ENCODE assay signal across 18 cellular contexts in the genomic region with DNA sequence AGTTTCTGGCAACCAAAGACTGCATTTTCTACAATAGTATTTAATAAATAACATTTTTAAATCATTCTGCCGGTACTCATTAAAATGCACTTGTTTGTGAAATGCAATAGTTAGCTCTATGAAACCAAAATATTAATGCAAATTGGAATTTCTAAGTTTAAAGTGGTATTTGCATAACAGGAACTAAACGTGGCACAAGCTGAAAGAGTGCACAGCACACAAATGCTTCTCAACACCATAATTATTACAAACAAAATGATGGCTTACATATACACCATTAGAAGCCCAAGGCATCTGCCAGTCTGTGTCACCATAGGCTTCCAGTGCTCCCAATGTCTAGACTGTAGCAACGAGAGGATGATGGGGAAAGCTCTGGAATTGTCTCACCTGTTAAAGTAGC.
DNase-seq lines count a peak whose midpoint lies in the region; ATAC-seq and TF ChIP-seq lines count a peak whose summit lies in the region.
"Had no signal": no experiment of that assay in that cellular context is flagged by ENCODE, and none has a peak within 500 bp of the region (broad histone marks: within the 10 kb centered on the region; RNA-seq: fewer than 3 reads in every experiment).

No MANE protein-coding gene starts in this region.

- no peaks in the 10 kb centered on the region for H3K9me3 ChIP-seq in tibial nerve
- H3K9me3 ChIP-seq in CD8-positive, alpha-beta T cell (ENCODE audit: low read length): no peaks in the 10 kb centered on the region
- H3K9me3 ChIP-seq: Caco-2, HAP-1 had no signal

- H3K4me3 Mint-ChIP-seq in stimulated activated memory B cell treated with anti-CD40 and anti-IgM and Interleukin-4, amounts not matched to agents 10 μg/mL and 1 μg/mL and 100 μg/mL, for 72 hours: peak overlapping the region; percentile 50
- no peak overlapping the region for H3K4me3 Mint-ChIP-seq in CD8-positive, alpha-beta T cell
- H3K4me3 Mint-ChIP-seq: activated T-cell treated with anti-CD3 and anti-CD28 coated beads, Interleukin-2, amount 50 U/mL, for 4 hours; dendritic cell treated with granulocyte-macrophage colony-stimulating factor and Interleukin-4, amounts not matched to agents 40 ng/mL and 50 ng/mL, for 4 days had no signal

- H3K9me3 Mint-ChIP-seq in stimulated activated memory B cell treated with anti-CD40 and anti-IgM and Interleukin-4, amounts not matched to agents 10 μg/mL and 1 μg/mL and 100 μg/mL, for 72 hours: no peaks in the 10 kb centered on the region
- H3K9me3 Mint-ChIP-seq in CD8-positive, alpha-beta T cell: no peaks in the 10 kb centered on the region
- H3K9me3 Mint-ChIP-seq: activated T-cell treated with anti-CD3 and anti-CD28 coated beads, Interleukin-2, amount 50 U/mL, for 4 hours; dendritic cell treated with granulocyte-macrophage colony-stimulating factor and Interleukin-4, amounts not matched to agents 40 ng/mL and 50 ng/mL, for 4 days had no signal

- H3K4me1 Mint-ChIP-seq in stimulated activated memory B cell treated with anti-CD40 and anti-IgM and Interleukin-4, amounts not matched to agents 10 μg/mL and 1 μg/mL and 100 μg/mL, for 72 hours: peaks cover 87% of the 10 kb centered on the region
- no peaks in the 10 kb centered on the region for H3K4me1 Mint-ChIP-seq in CD8-positive, alpha-beta T cell (ENCODE audit: low read depth)

- TF ChIP-seq POLR2A in tibial nerve (IDR thresholded peaks at IDR 0.05): no peak

- no peak overlapping the region for H3K4me3 ChIP-seq in tibial nerve
- H3K4me3 ChIP-seq in CD8-positive, alpha-beta T cell (ENCODE audit: low read depth, low read length): no peak overlapping the region
- H3K4me3 ChIP-seq: HAP-1 had no signal

- CTCF ChIA-PET in CD8-positive, alpha-beta T cell (lab: Charles Lee): no interaction called here

- POLR2A ChIA-PET in CD8-positive, alpha-beta T cell (lab: Charles Lee): no interaction called here

- peaks cover 71% of the 10 kb centered on the region for H3K36me3 Mint-ChIP-seq in stimulated activated memory B cell treated with anti-CD40 and anti-IgM and Interleukin-4, amounts not matched to agents 10 μg/mL and 1 μg/mL and 100 μg/mL, for 72 hours
- no peaks in the 10 kb centered on the region for H3K36me3 Mint-ChIP-seq in CD8-positive, alpha-beta T cell

- no peaks in the 10 kb centered on the region for H3K27me3 Mint-ChIP-seq in stimulated activated memory B cell treated with anti-CD40 and anti-IgM and Interleukin-4, amounts not matched to agents 10 μg/mL and 1 μg/mL and 100 μg/mL, for 72 hours
- H3K27me3 Mint-ChIP-seq in CD8-positive, alpha-beta T cell (ENCODE audit: low read depth): no peaks in the 10 kb centered on the region
- H3K27me3 Mint-ChIP-seq: dendritic cell treated with granulocyte-macrophage colony-stimulating factor and Interleukin-4, amounts not matched to agents 40 ng/mL and 50 ng/mL, for 4 days had no signal

- H3K27me3 ChIP-seq in tibial nerve: no peaks in the 10 kb centered on the region
- no peaks in the 10 kb centered on the region for H3K27me3 ChIP-seq in CD8-positive, alpha-beta T cell (ENCODE audit: insufficient read depth, low read length)

- 69 to 80% methylated on average over 3 of the region's 3 CpGs for WGBS in tibial nerve, 2 donors

- no peak overlapping the region for H3K27ac ChIP-seq in tibial nerve
- no peak overlapping the region for H3K27ac ChIP-seq in CD8-positive, alpha-beta T cell (ENCODE audit: low read depth, low read length)

- DNase-seq in NCI-H748 (lab: John Stamatoyannopoulos, UW; ENCODE audit: unreplicated experiment) (peak; percentile 35), NCI-H748 treated with DMSO at 0.1 percent for 48 hours (lab: John Stamatoyannopoulos, UW) (no peak), posterior vena cava (ENCODE audit: low spot score) (no peak), tibial nerve (ENCODE audit: low spot score in 2 of 2) (no peak)
- DNase-seq in CD8-positive, alpha-beta T cell: no peak
- DNase-seq: activated CD4-positive, CD25-positive, alpha-beta regulatory T cell; activated T-cell treated with anti-CD3 and anti-CD28 coated beads, Interleukin-2, amount 50 U/mL, for 4 hours; amniotic stem cell; Caco-2; NK-92 treated with Interleukin-12 subunit alpha and Interleukin-12 subunit beta, amount 100 ng/mL, for 24 hours; posterior cingulate gyrus; stimulated activated CD4-positive, alpha-beta T cell treated with anti-CD3 and anti-CD28 coated beads, Interleukin-15, amount 100 ng/mL, for 24 hours; stimulated activated CD8-positive, alpha-beta memory T cell treated with anti-CD3 and anti-CD28 coated beads, Interleukin-4, amount 100 ng/mL, for 48 hours had no signal

- TF ChIP-seq EP300 in tibial nerve (IDR thresholded peaks at IDR 0.05): no peak

- no peak for TF ChIP-seq CTCF in tibial nerve (IDR thresholded peaks at IDR 0.05)
- TF ChIP-seq CTCF in CD8-positive, alpha-beta T cell (IDR thresholded peaks at IDR 0.05): no peak

- intact Hi-C loops in posterior vena cava (cut with DNase I): no loop called here
- intact Hi-C loops in CD8-positive, alpha-beta T cell (cut with DNase I, micrococcal nuclease): no loop called here

- ATAC-seq in GM21717 (IDR thresholded peaks at IDR 0.05; ENCODE audit: unreplicated experiment): peak; percentile 58
- ATAC-seq in HG03280 (IDR thresholded peaks at IDR 0.05; ENCODE audit: unreplicated experiment): peak; percentile 68
- ATAC-seq in stimulated activated memory B cell treated with anti-CD40 and anti-IgM and Interleukin-4, amounts not matched to agents 10 μg/mL and 1 μg/mL and 100 μg/mL, for 72 hours: no peak
- no peak for ATAC-seq in CD8-positive, alpha-beta T cell
- ATAC-seq: activated T-cell treated with anti-CD3 and anti-CD28 coated beads, Interleukin-2, amount 50 U/mL, for 4 hours had no signal

- peak overlapping the region; percentile 46 for H3K27ac Mint-ChIP-seq in stimulated activated memory B cell treated with anti-CD40 and anti-IgM and Interleukin-4, amounts not matched to agents 10 μg/mL and 1 μg/mL and 100 μg/mL, for 72 hours
- no peak overlapping the region for H3K27ac Mint-ChIP-seq in CD8-positive, alpha-beta T cell
- H3K27ac Mint-ChIP-seq: dendritic cell treated with granulocyte-macrophage colony-stimulating factor and Interleukin-4, amounts not matched to agents 40 ng/mL and 50 ng/mL, for 4 days had no signal

- peaks cover 0 to 20% (median 4%) of the 10 kb centered on the region in 4 donors for H3K4me1 ChIP-seq in tibial nerve
- H3K4me1 ChIP-seq in CD8-positive, alpha-beta T cell (ENCODE audit: insufficient read depth, low read length): no peaks in the 10 kb centered on the region
- H3K4me1 ChIP-seq: Caco-2 had no signal

- H3K36me3 ChIP-seq in tibial nerve: no peaks in the 10 kb centered on the region
- no peaks in the 10 kb centered on the region for H3K36me3 ChIP-seq in CD8-positive, alpha-beta T cell (ENCODE audit: insufficient read depth, low read length)
- H3K36me3 ChIP-seq: HAP-1 had no signal

Comparison
In these comparisons a context has a peak if more than half of its experiments do, and no peak if none do; other contexts are left out.
1. ATAC-seq: peak in GM21717 (single experiment) and HG03280 (single experiment); none in stimulated activated memory B cell treated with anti-CD40 and anti-IgM and Interleukin-4, amounts not matched to agents 10 μg/mL and 1 μg/mL and 100 μg/mL, for 72 hours (single experiment) and CD8-positive, alpha-beta T cell (single experiment).